In genomic region chr10:38321393-38321792, GRCh38 we compare ENCODE assay signal across 4 cellular contexts.
DNase-seq lines count a peak whose midpoint lies in the region; FAIRE-seq and TF ChIP-seq lines count a peak whose summit lies in the region.
"Not testable (repeated sequence)": the region's sequence is repeated elsewhere in the genome, so short reads cannot be mapped to it uniquely, and the experiment has no call there.

No MANE protein-coding gene starts in this region.

- H2AFZ ChIP-seq in SK-N-SH (ENCODE audit: low read depth); keratinocyte (ENCODE audit: control insufficient read depth, low read length): not testable (repeated sequence)

- dilution Hi-C loops in keratinocyte (cut with MboI; ENCODE audit: extremely low pct_ligation_motif_present, low sequenced_read_pairs) = not testable (repeated sequence)

- not testable (repeated sequence) for H3K9me3 ChIP-seq in BE2C; SK-N-SH; keratinocyte (ENCODE audit: control insufficient read depth, low read depth, low read length)

- WGBS in SK-N-SH (ENCODE audit: low lambda C conversion rate) = 0% methylated on average over 4 of the region's 8 CpGs

- CTCF ChIA-PET in SK-N-SH (lab: Yijun Ruan, JAX) = not testable (repeated sequence)

- FAIRE-seq in keratinocyte (lab: Jason Lieb, UNC) = peak; percentile 23
- FAIRE-seq in urothelium cell line (lab: Jason Lieb, UNC) = peak; percentile 58

- TF ChIP-seq EP300 in SK-N-SH (IDR thresholded peaks at IDR 0.05; ENCODE audit: borderline replicate concordance in 1 of 2, low read depth in 1 of 2, low read length in 1 of 2) = not testable (repeated sequence)

- POLR2A ChIA-PET in SK-N-SH (lab: Yijun Ruan, JAX) = not testable (repeated sequence)

- not testable (repeated sequence) for TF ChIP-seq RAD21 in SK-N-SH (IDR thresholded peaks at IDR 0.05; ENCODE audit: low read length)

- not testable (repeated sequence) for H3K36me3 ChIP-seq in BE2C; SK-N-SH (replicated peaks in 1 of 2; ENCODE audit: control insufficient read depth in 1 of 2, insufficient read depth in 2 of 2, low read length in 1 of 2); keratinocyte (ENCODE audit: control insufficient read depth in 2 of 2, extremely low read depth in 1 of 2, insufficient read depth in 2 of 2, low read length in 2 of 2)

- not testable (repeated sequence) for H3F3A ChIP-seq in SK-N-SH (replicated peaks; ENCODE audit: insufficient read depth)

- not testable (repeated sequence) for H3K27me3 ChIP-seq in BE2C; SK-N-SH (ENCODE audit: insufficient read depth); keratinocyte (ENCODE audit: control insufficient read depth, extremely low read depth, insufficient read depth, low read length)

- H3K9ac ChIP-seq in SK-N-SH; keratinocyte (ENCODE audit: control insufficient read depth, extremely low read depth, insufficient read depth, low read length): not testable (repeated sequence)

- H3K4me2 ChIP-seq in SK-N-SH; keratinocyte (ENCODE audit: control insufficient read depth, extremely low read depth, insufficient read depth, low read depth, low read length): not testable (repeated sequence)

- not testable (repeated sequence) for H4K20me1 ChIP-seq in SK-N-SH (ENCODE audit: insufficient read depth); keratinocyte (ENCODE audit: control insufficient read depth, extremely low read depth, insufficient read depth, low read length)

- not testable (repeated sequence) for H3K79me2 ChIP-seq in SK-N-SH (ENCODE audit: insufficient read depth); keratinocyte (ENCODE audit: control insufficient read depth, insufficient read depth, low read length)

- DNase-seq in BE2C = peak; percentile 4
- DNase-seq in SK-N-SH = peak; percentile 0
- DNase-seq in keratinocyte (ENCODE audit: low read depth, low spot score); urothelium cell line (ENCODE audit: low spot score): not testable (repeated sequence)

- H3K27ac ChIP-seq in SK-N-SH (ENCODE audit: low read depth in 2 of 2, low read length in 1 of 2); keratinocyte (ENCODE audit: control insufficient read depth, insufficient read depth, low read length): not testable (repeated sequence)

- H3K4me3 ChIP-seq in BE2C (ENCODE audit: low read depth, low read length); SK-N-SH (ENCODE audit: low read depth in 2 of 2, low read length in 1 of 2); keratinocyte (ENCODE audit: control insufficient read depth in 2 of 3, extremely low read depth in 1 of 3, insufficient read depth in 2 of 3, low read depth in 1 of 3, low read length in 3 of 3): not testable (repeated sequence)

- not testable (repeated sequence) for TF ChIP-seq CTCF in BE2C (IDR thresholded peaks at IDR 0.05; ENCODE audit: low read depth, low read length); SK-N-SH (IDR thresholded peaks at IDR 0.05); keratinocyte (optimal IDR thresholded peaks at IDR 0.05 in 1 of 3, IDR thresholded peaks at IDR 0.05 in 1 of 3, conservative IDR thresholded peaks at IDR 0.05 in 1 of 3; ENCODE audit: extremely low read depth in 1 of 3, insufficient read depth in 2 of 3, low read length in 3 of 3)

- H3K9me2 ChIP-seq in SK-N-SH = not testable (repeated sequence)

- H3K9me1 ChIP-seq in keratinocyte (ENCODE audit: control insufficient read depth, extremely low read depth, insufficient read depth, low read length) = not testable (repeated sequence)

- H3K4me1 ChIP-seq in BE2C; SK-N-SH (ENCODE audit: control insufficient read depth in 1 of 2, insufficient read depth in 2 of 2, low read depth in 1 of 2, low read length in 1 of 2); keratinocyte (ENCODE audit: control insufficient read depth, extremely low read depth, insufficient read depth, low read length): not testable (repeated sequence)

TF ChIP-seq in SK-N-SH, 30 proteins besides CTCF, POLR2A, EP300 and RAD21:
- TF ChIP-seq GATA2 (CRISPR knock-in tag; IDR thresholded peaks at IDR 0.05) = peak; percentile 70
